10 cellular contexts compared by ENCODE assay signal in the genomic region with DNA sequence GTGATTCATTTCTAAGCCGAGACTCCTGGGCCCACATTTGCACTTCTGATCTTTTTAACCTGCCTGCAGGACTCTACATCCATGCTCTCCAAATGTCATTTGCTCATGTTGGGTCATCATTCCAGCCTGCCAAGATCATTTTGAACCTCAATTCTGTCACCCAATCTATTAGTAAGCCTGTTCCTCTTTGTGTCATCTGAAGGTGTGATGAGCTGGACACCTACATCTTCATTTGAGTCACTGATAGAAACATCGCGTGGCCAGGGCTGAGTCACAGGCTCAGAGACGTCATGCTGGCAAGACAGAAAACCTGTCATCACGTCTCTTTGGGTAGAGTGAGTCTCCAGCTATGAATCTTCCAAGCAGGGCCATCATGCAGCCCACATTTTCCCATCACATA.
DNase-seq lines count a peak whose midpoint lies in the region; ATAC-seq, FAIRE-seq and TF ChIP-seq lines count a peak whose summit lies in the region.
"Had no signal": no experiment of that assay in that cellular context is flagged by ENCODE, and none has a peak within 500 bp of the region (broad histone marks: within the 10 kb centered on the region; RNA-seq: fewer than 3 reads in every experiment).

No MANE protein-coding gene starts in this region.

- H3K9ac ChIP-seq in mammary epithelial cell (ENCODE audit: insufficient read depth, low read length): no peak overlapping the region

- dilution Hi-C loops in mammary epithelial cell (cut with HindIII; ENCODE audit: low sequenced_read_pairs): no loop called here

- ATAC-seq in HG02642 (IDR thresholded peaks at IDR 0.05; ENCODE audit: poor library complexity, unreplicated experiment): no peak
- ATAC-seq in GM18861 (IDR thresholded peaks at IDR 0.05; ENCODE audit: unreplicated experiment): no peak
- ATAC-seq: lower lobe of right lung had no signal

- CTCF ChIA-PET in mammary epithelial cell (lab: Charles Lee; ENCODE audit: low non-redundant PET): no interaction called here

- in situ Hi-C loops in mammary epithelial cell (cut with MboI; ENCODE audit: low sequenced_read_pairs in 2 of 2): no loop called here

- no peak for TF ChIP-seq CTCF in mammary epithelial cell (conservative IDR thresholded peaks at IDR 0.05 in 1 of 2, IDR thresholded peaks at IDR 0.05 in 1 of 2; ENCODE audit: extremely low read depth in 1 of 2, insufficient read depth in 1 of 2, low read depth in 1 of 2, low read length in 2 of 2)
- TF ChIP-seq CTCF in WERI-Rb-1 (IDR thresholded peaks at IDR 0.05; ENCODE audit: low read depth, low read length): no peak

- H3K4me3 ChIP-seq in mammary epithelial cell (replicated peaks in 1 of 3; ENCODE audit: insufficient read depth in 1 of 3, low read depth in 2 of 3, low read length in 3 of 3) (no peak overlapping the region), WERI-Rb-1 (ENCODE audit: low read depth, low read length) (no peak overlapping the region)
- H3K4me3 ChIP-seq: lower lobe of right lung had no signal

- no peaks in the 10 kb centered on the region for H3K4me1 ChIP-seq in mammary epithelial cell (ENCODE audit: insufficient read depth, low read length)
- H3K4me1 ChIP-seq: lower lobe of right lung had no signal

- intact Hi-C loops in mammary epithelial cell (cut with micrococcal nuclease): no loop called here

- H3K27ac ChIP-seq in mammary epithelial cell (ENCODE audit: insufficient read depth, low read depth, low read length) (no peak overlapping the region), WERI-Rb-1 (no peak overlapping the region)
- H3K27ac ChIP-seq: lower lobe of right lung had no signal

- WGBS in mammary epithelial cell (ENCODE audit: low coverage, missing lambda C conversion rate): 27% methylated on average over 5 of the region's 5 CpGs

- DNase-seq in HCEC 1CT: peak; percentile 17
- peak; percentile 73 for DNase-seq in RCC 7860 (ENCODE audit: low spot score)
- DNase-seq in mammary epithelial cell: peak; percentile 68
- peak; percentile 63 to 81 (median 66) for DNase-seq in stimulated activated CD4-positive, alpha-beta T cell treated with anti-CD3 and anti-CD28 coated beads, TNF-alpha, amount 100 ng/mL, for 48 hours (ENCODE audit: low read depth in 3 of 3)
- DNase-seq in WERI-Rb-1: no peak
- DNase-seq: DMS79 treated with DMSO at 0.1 percent for 48 hours, lower lobe of right lung had no signal

- no peak for FAIRE-seq in RCC 7860 (lab: Jason Lieb, UNC)
- FAIRE-seq: frontal cortex had no signal

- H2AFZ ChIP-seq in mammary epithelial cell (ENCODE audit: low read depth, low read length): no peak overlapping the region

- H3K27me3 ChIP-seq in mammary epithelial cell (ENCODE audit: insufficient read depth, low read length): peaks cover 5% of the 10 kb centered on the region
- H3K27me3 ChIP-seq in WERI-Rb-1 (ENCODE audit: insufficient read depth, low read depth, severe bottlenecking): peaks cover 93% of the 10 kb centered on the region

- H4K20me1 ChIP-seq in mammary epithelial cell (ENCODE audit: insufficient read depth, low read length): no peaks in the 10 kb centered on the region

- no peaks in the 10 kb centered on the region for H3K79me2 ChIP-seq in mammary epithelial cell (ENCODE audit: insufficient read depth, low read length)

- no TSS peak for BruUV-seq in mammary epithelial cell (replicated peaks; lab: Mats Ljungman, UMichigan)

- H3K9me3 ChIP-seq in mammary epithelial cell (replicated peaks; ENCODE audit: insufficient read depth, low read length): no peaks in the 10 kb centered on the region
- H3K9me3 ChIP-seq in WERI-Rb-1 (ENCODE audit: severe bottlenecking): peaks cover 7% of the 10 kb centered on the region
- H3K9me3 ChIP-seq: lower lobe of right lung had no signal

- H3K36me3 ChIP-seq in mammary epithelial cell (ENCODE audit: insufficient read depth, low read length) (no peaks in the 10 kb centered on the region), WERI-Rb-1 (no peaks in the 10 kb centered on the region)
- H3K36me3 ChIP-seq: lower lobe of right lung had no signal

- no peak overlapping the region for H3K4me2 ChIP-seq in mammary epithelial cell (ENCODE audit: insufficient read depth, low read depth, low read length)
